Comparison of ENCODE assay signal across 8 cellular contexts in the genomic region with DNA sequence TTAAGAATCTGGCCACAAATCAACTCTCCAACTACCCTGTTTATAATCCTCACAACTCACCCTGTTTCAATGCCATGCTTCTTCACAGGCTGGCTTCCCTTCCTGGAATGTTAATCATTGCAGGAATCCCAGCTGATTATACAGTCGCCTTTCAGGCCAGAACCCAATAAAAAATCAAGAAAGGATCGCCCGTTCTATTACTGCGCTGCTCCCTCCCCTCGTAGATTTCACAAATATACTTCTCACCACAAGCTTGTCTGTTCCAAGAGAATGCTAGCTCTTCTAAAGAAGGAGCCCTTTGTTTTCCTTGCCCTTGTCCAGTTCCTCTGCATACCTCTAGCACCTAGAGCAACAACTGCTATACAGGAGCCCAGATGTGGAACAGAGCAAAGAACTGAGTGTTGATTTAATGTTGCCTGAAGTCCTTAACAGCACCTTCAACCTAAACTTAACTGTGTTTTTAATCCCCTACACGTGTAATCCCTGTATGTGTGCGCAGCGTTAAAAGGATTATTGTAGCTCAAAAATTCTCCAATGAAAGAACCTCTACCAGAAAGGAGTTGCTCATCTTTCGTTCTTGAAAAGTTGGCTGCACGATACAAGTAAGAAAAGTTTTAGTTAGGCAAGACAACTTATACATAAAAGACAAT. TPM values are rescaled to one million over a fixed set of nuclear protein-coding genes. Genes with fewer than 3 reads are reported as not detected.
DNase-seq lines count a peak whose midpoint lies in the region; ATAC-seq and TF ChIP-seq lines count a peak whose summit lies in the region.

No MANE protein-coding gene starts in this region.

- intact Hi-C loops in uterus (cut with DNase I; ENCODE audit: low total_unique reads) = no loop called here

- H3K36me3 ChIP-seq in HUES6 (ENCODE audit: control insufficient read depth, insufficient read depth, low read length) = no peaks in the 10 kb centered on the region
- H3K36me3 ChIP-seq in brain microvascular endothelial cell (replicated peaks) = no peaks in the 10 kb centered on the region
- H3K36me3 ChIP-seq in uterus = no peaks in the 10 kb centered on the region

- H3K27me3 ChIP-seq in HUES6 (ENCODE audit: control insufficient read depth, insufficient read depth, low read length) = no peaks in the 10 kb centered on the region
- H3K27me3 ChIP-seq in brain microvascular endothelial cell (replicated peaks) = no peaks in the 10 kb centered on the region
- no peaks in the 10 kb centered on the region for H3K27me3 ChIP-seq in uterus

- no peak for TF ChIP-seq POLR2A in uterus (IDR thresholded peaks at IDR 0.05)

- in situ Hi-C loops in brain microvascular endothelial cell (cut with HindIII; ENCODE audit: low pct_ligation_motif_present, low sequenced_read_pairs) = no loop called here

- DNase-seq in D341Med (ENCODE audit: low spot score) = peak; percentile 44
- DNase-seq in brain microvascular endothelial cell = peak; percentile 24
- no peak for DNase-seq in left lobe of liver (ENCODE audit: low spot score)
- DNase-seq in uterus = no peak
- DNase-seq in SW 1271 (lab: John Stamatoyannopoulos, UW) = no peak

- no peak for TF ChIP-seq CTCF in brain microvascular endothelial cell (IDR thresholded peaks at IDR 0.05; ENCODE audit: low read depth, low read length, missing control alignments)
- no peak for TF ChIP-seq CTCF in uterus (IDR thresholded peaks at IDR 0.05)

- peak overlapping the region; percentile 92 for H3K9ac ChIP-seq in HUES6 (ENCODE audit: low read length)

- H3K27ac ChIP-seq in HUES6 (ENCODE audit: low read depth, low read length) = peak overlapping the region; percentile 75; the same call in 1 of the 2 replicates
- peak overlapping the region; percentile 78 for H3K27ac ChIP-seq in brain microvascular endothelial cell
- peak overlapping the region; percentile 71 to 87 for H3K27ac ChIP-seq in uterus

- H3K4me1 ChIP-seq in HUES6 (ENCODE audit: control insufficient read depth, insufficient read depth, low read length) (peaks cover 34% of the 10 kb centered on the region), uterus (no peaks in the 10 kb centered on the region)

- H3K4me3 ChIP-seq in HUES6 (ENCODE audit: low read depth, low read length) (peak overlapping the region; percentile 82), brain microvascular endothelial cell (ENCODE audit: low read depth, low read length) (peak overlapping the region; percentile 88), uterus (peak overlapping the region; percentile 71 to 79)

- H3K9me3 ChIP-seq in HUES6 (ENCODE audit: control insufficient read depth, insufficient read depth, low read depth, low read length) (no peaks in the 10 kb centered on the region; the same call in 1 of the 2 replicates), uterus (no peaks in the 10 kb centered on the region)

- ATAC-seq in left lobe of liver = peak; percentile 61
- ATAC-seq in HG03571 (IDR thresholded peaks at IDR 0.05; ENCODE audit: unreplicated experiment) = no peak
- ATAC-seq in HG02623 (IDR thresholded peaks at IDR 0.05; ENCODE audit: unreplicated experiment) = no peak

RNA-seq across cellular contexts. Expression of gene ECHDC1, which starts 1.0 kb away (rescaled TPM):
- total RNA-seq in left lobe of liver = 36.6 TPM
- 100 to 1,000 TPM in 1 of 4 donors, 10 to 100 TPM in 2, 1 to 10 TPM in 1; 7.4 to 109 (median 18.5) TPM for total RNA-seq in uterus

Comparison
In these comparisons a context has a peak if more than half of its experiments do, and no peak if none do; other contexts are left out.
1. DNase-seq: peak in D341Med (single experiment) and brain microvascular endothelial cell (single experiment); none in left lobe of liver (single experiment), uterus (0 of 2) and SW 1271 (0 of 2).
2. Peak in every context shown above with its lines, with median percentiles within 50 percentile points of each other: H3K27ac ChIP-seq and H3K4me3 ChIP-seq.